ENCODE assay signal across 8 cellular contexts in genomic region chr5:64612349-64612961, GRCh38.
DNase-seq lines count a peak whose midpoint lies in the region; ATAC-seq, FAIRE-seq and TF ChIP-seq lines count a peak whose summit lies in the region.

No MANE protein-coding gene starts in this region.

- H3K36me3 ChIP-seq in colonic mucosa (no peaks in the 10 kb centered on the region), HepG2 (replicated peaks in 1 of 2; ENCODE audit: control insufficient read depth in 1 of 2, insufficient read depth in 2 of 2, low read length in 2 of 2) (no peaks in the 10 kb centered on the region)

- FAIRE-seq in HepG2 (lab: Jason Lieb, UNC) = peak; percentile 85

- TF ChIP-seq CTCF in HFFc6 (IDR thresholded peaks at IDR 0.05) = peak; percentile 82
- TF ChIP-seq CTCF in colonic mucosa (IDR thresholded peaks at IDR 0.05) = peak; percentile 51
- peak; percentile 79 for TF ChIP-seq CTCF in HepG2 (CRISPR knock-in tag; IDR thresholded peaks at IDR 0.05)

- no TSS peak for BruUV-seq in HepG2 (replicated peaks; lab: Mats Ljungman, UMichigan)

- peaks cover 3% of the 10 kb centered on the region for H3K27me3 Mint-ChIP-seq in HFFc6 (ENCODE audit: insufficient read depth)

- H3K36me3 Mint-ChIP-seq in HFFc6 (ENCODE audit: low read depth) = no peaks in the 10 kb centered on the region

- TF ChIP-seq EP300 in HepG2 (IDR thresholded peaks at IDR 0.05; ENCODE audit: low read depth in 2 of 2, low read length in 2 of 2) (no peak), HepG2 (CRISPR knock-in tag; IDR thresholded peaks at IDR 0.05; ENCODE audit: borderline replicate concordance) (no peak)

- H4K20me1 ChIP-seq in HepG2 (ENCODE audit: insufficient read depth, low read length) = no peaks in the 10 kb centered on the region

- no peak overlapping the region for H3K4me3 ChIP-seq in colonic mucosa
- H3K4me3 ChIP-seq in HepG2 (replicated peaks in 1 of 3; ENCODE audit: insufficient read depth in 1 of 3, low read depth in 2 of 3, low read length in 3 of 3) = no peak overlapping the region

- ATAC-seq in HepG2 (peak; percentile 75), HG03457 (IDR thresholded peaks at IDR 0.05; ENCODE audit: unreplicated experiment) (no peak)

- no peaks in the 10 kb centered on the region for H3K79me2 ChIP-seq in HepG2 (ENCODE audit: insufficient read depth, low read length)

- H3K4me1 Mint-ChIP-seq in HFFc6 (ENCODE audit: low read depth) = no peaks in the 10 kb centered on the region

- CTCF ChIA-PET in HepG2 (lab: Yijun Ruan, JAX; ENCODE audit: low intra/inter-chr PET ratio, low total read pairs) = interaction anchor here (0.7 to 2.7 kb wide), 4 partner anchors 228 to 538 kb away, joined by 4 to 23 read pairs (median 10); no protein-coding TSS in a partner anchor

- 2% methylated on average over 5 of the region's 5 CpGs for WGBS in HepG2 (ENCODE audit: low lambda C conversion rate)

- H3K27ac ChIP-seq in colonic mucosa = no peak overlapping the region
- H3K27ac ChIP-seq in HepG2 (ENCODE audit: extremely low read length, insufficient read depth, low read length) = no peak overlapping the region

- no peak overlapping the region for H3K9ac ChIP-seq in colonic mucosa (ENCODE audit: low read depth in 2 of 2, low read length in 2 of 2)
- no peak overlapping the region for H3K9ac ChIP-seq in HepG2 (ENCODE audit: insufficient read depth, low read depth, low read length)

- H3K9me3 ChIP-seq in colonic mucosa (no peaks in the 10 kb centered on the region), HepG2 (ENCODE audit: low read length) (no peaks in the 10 kb centered on the region)

- no peaks in the 10 kb centered on the region for H3K4me1 ChIP-seq in colonic mucosa
- H3K4me1 ChIP-seq in HepG2 (ENCODE audit: insufficient read depth, low read length) = no peaks in the 10 kb centered on the region

- no peaks in the 10 kb centered on the region for H3K9me3 Mint-ChIP-seq in HFFc6

- no peak overlapping the region for H3K27ac Mint-ChIP-seq in HFFc6

- no peak overlapping the region for H3K4me3 Mint-ChIP-seq in HFFc6

- in situ Hi-C loops in HepG2 (cut with HindIII; ENCODE audit: extremely low pct_ligation_motif_present, low pct_unique_long_range_greater_than_20kb) = loop anchor here (5.0 kb wide), 2 partner anchors 230 to 385 kb away; no protein-coding TSS in a partner anchor

- H3K4me2 ChIP-seq in HepG2 (ENCODE audit: low read depth, low read length) = no peak overlapping the region

- TF ChIP-seq POLR2A in HepG2 (IDR thresholded peaks at IDR 0.05; ENCODE audit: insufficient read depth in 1 of 2, low read depth in 2 of 2, low read length in 2 of 2) = no peak

- intact Hi-C loops in colonic mucosa (cut with DNase I) = loop anchor here (5.0 kb wide), 2 partner anchors 385 to 465 kb away; no protein-coding TSS in a partner anchor
- intact Hi-C loops in HepG2 (cut with micrococcal nuclease; ENCODE audit: unreplicated experiment) = loop anchor here (1.0 to 10.0 kb wide), 4 partner anchors 228 to 1208 kb away; no protein-coding TSS in a partner anchor

- DNase-seq in NCI-H2081 (lab: John Stamatoyannopoulos, UW) (peak; percentile 47 to 58), NCI-H2081 treated with DMSO at 0.1 percent for 48 hours (lab: John Stamatoyannopoulos, UW) (no peak), HFFc6 (peak; percentile 57), NCI-H526 (lab: John Stamatoyannopoulos, UW) (peak; percentile 7 to 69), colonic mucosa (no peak), HepG2 (ENCODE audit: low spot score) (peak; percentile 39), OCI-M2 (lab: John Stamatoyannopoulos, UW; ENCODE audit: unreplicated experiment) (no peak)

- TF ChIP-seq RAD21 in HepG2 (CRISPR knock-in tag; IDR thresholded peaks at IDR 0.05) = peak; percentile 33; the same call in 1 of the 2 replicates

- H3K27me3 ChIP-seq in colonic mucosa (no peaks in the 10 kb centered on the region), HepG2 (ENCODE audit: control insufficient read depth in 1 of 2, insufficient read depth in 2 of 2, low read length in 2 of 2) (0 out of 5 replicates have a peak, but pooled peaks cover 0 to 4% of the 10 kb centered on the region in 2 experiments)

- POLR2A ChIA-PET in HepG2 (lab: Yijun Ruan, JAX) = no interaction called here

- no peak overlapping the region for H2AFZ ChIP-seq in HepG2 (ENCODE audit: low read length)

TF ChIP-seq in HepG2, 621 proteins besides CTCF, POLR2A, EP300 and RAD21 (continues in another document):
- TF ChIP-seq ZNF446 (CRISPR knock-in tag; IDR thresholded peaks at IDR 0.05) = no peak
- TF ChIP-seq ZNF703 (CRISPR knock-in tag; IDR thresholded peaks at IDR 0.05; ENCODE audit: borderline replicate concordance) = no peak
- no peak for TF ChIP-seq TBL1XR1 (IDR thresholded peaks at IDR 0.05; ENCODE audit: borderline replicate concordance, low read length, partially characterized antibody)
- no peak for TF ChIP-seq ZBTB40 (IDR thresholded peaks at IDR 0.05)
- TF ChIP-seq ZBTB40 (CRISPR knock-in tag; IDR thresholded peaks at IDR 0.05) = no peak
- TF ChIP-seq SMC3 (IDR thresholded peaks at IDR 0.05; ENCODE audit: low read length) = peak; percentile 59

Comparison
In these comparisons a context has a peak if more than half of its experiments do, and no peak if none do; other contexts are left out.
1. DNase-seq: peak in NCI-H2081 (2 of 2), HFFc6 (single experiment), NCI-H526 (2 of 2) and HepG2 (single experiment); none in NCI-H2081 treated with DMSO at 0.1 percent for 48 hours (single experiment), colonic mucosa (single experiment) and OCI-M2 (single experiment).
2. Peak in every context shown above with its lines, with median percentiles within 50 percentile points of each other: CTCF ChIP-seq.